In genomic region chr15:66600240-66600627, GRCh38 we compare ENCODE assay signal across 20 cellular contexts. TPM values are rescaled to one million over a fixed set of nuclear protein-coding genes. Genes with fewer than 3 reads are reported as not detected.
"Had no signal": no experiment of that assay in that cellular context is flagged by ENCODE, and none has a peak within 500 bp of the region (broad histone marks: within the 10 kb centered on the region; RNA-seq: fewer than 3 reads in every experiment).

No MANE protein-coding gene starts in this region.

- H3K4me3 ChIP-seq: coronary artery, hepatocyte, lung, stomach, thoracic aorta had no signal

- H3K4me2 ChIP-seq: hepatocyte had no signal

- DNase-seq: effector CD4-positive, alpha-beta T cell; erythroblast; foreskin keratinocyte; mesenchymal stem cell; naive B cell; right cardiac atrium; small intestine; stimulated activated CD4-positive, alpha-beta T cell treated with anti-CD3 and anti-CD28 coated beads, Interleukin-12 subunit alpha, Interleukin-12 subunit beta, amount 100 ng/mL, for 4 hours; stimulated activated naive CD4-positive, alpha-beta T cell; stomach; trophoblast cell had no signal

- H3K9me3 ChIP-seq: stomach, thoracic aorta had no signal

- H3K27ac ChIP-seq: coronary artery, foreskin keratinocyte, hepatocyte, stomach, thoracic aorta had no signal

- H3K27me3 ChIP-seq: hepatocyte, stomach had no signal

- H3K4me1 ChIP-seq: foreskin keratinocyte had no signal

- H3K36me3 ChIP-seq: stomach, thoracic aorta had no signal

- H3K79me2 ChIP-seq: hepatocyte had no signal

- ATAC-seq: foreskin keratinocyte had no signal

RNA-seq across cellular contexts. Expression of gene LCTL, which starts 34.4 kb away (rescaled TPM):
- total RNA-seq: dermis microvascular lymphatic vessel endothelial cell, endothelial cell of umbilical vein, hepatocyte, kidney epithelial cell, lung, pulmonary artery endothelial cell, right cardiac atrium, stomach, thoracic aorta, urinary bladder had no signal
- polyA plus RNA-seq: lung, right cardiac atrium, small intestine, stomach, urinary bladder had no signal
